Comparison of ENCODE assay signal across 21 cellular contexts in genomic region chr12:23559268-23559753, GRCh38.
"Had no signal": no experiment of that assay in that cellular context is flagged by ENCODE, and none has a peak within 500 bp of the region (broad histone marks: within the 10 kb centered on the region; RNA-seq: fewer than 3 reads in every experiment).

No MANE protein-coding gene starts in this region.

- H3K4me3 ChIP-seq: spleen, testis, tibial nerve, upper lobe of right lung had no signal

- H3K9me3 ChIP-seq: spleen, testis, tibial nerve, upper lobe of right lung had no signal

- ATAC-seq: effector memory CD8-positive, alpha-beta T cell; left lobe of liver; natural killer cell; right cardiac atrium; stimulated activated memory B cell treated with anti-CD40 and anti-IgM and Interleukin-4, amounts not matched to agents 10 μg/mL and 1 μg/mL and 100 μg/mL, for 72 hours; upper lobe of right lung had no signal

- FAIRE-seq: colon had no signal

- H3K27me3 ChIP-seq: spleen, testis, tibial nerve, upper lobe of right lung had no signal

- H3K4me1 ChIP-seq: spleen, testis, upper lobe of right lung had no signal

- H3K27ac ChIP-seq: testis, tibial nerve, upper lobe of right lung had no signal

- H3K36me3 ChIP-seq: spleen, upper lobe of right lung had no signal

- DNase-seq: cerebellar nuclear complex; effector memory CD8-positive, alpha-beta T cell; erythroblast; foreskin melanocyte; head of caudate nucleus; hypothalamus; islet precursor cell; mammary epithelial cell; natural killer cell; posterior cingulate gyrus; right cardiac atrium; spleen; stimulated activated CD4-positive, alpha-beta T cell treated with anti-CD3 and anti-CD28 coated beads, Interleukin-15, amount 100 ng/mL, for 24 hours; stimulated activated CD4-positive, alpha-beta T cell treated with anti-CD3 and anti-CD28 coated beads, Interleukin-1b, Interleukin-23, amount 100 ng/mL, for 48 hours; stimulated activated CD4-positive, alpha-beta T cell treated with anti-CD3 and anti-CD28 coated beads, Interleukin-4, amount 100 ng/mL, for 24 hours; testis; upper lobe of right lung had no signal
